ENCODE assay signal across 9 cellular contexts in genomic region chr4:88791274-88791673, GRCh38.
DNase-seq lines count a peak whose midpoint lies in the region; ATAC-seq, FAIRE-seq and TF ChIP-seq lines count a peak whose summit lies in the region.
"Had no signal": no experiment of that assay in that cellular context is flagged by ENCODE, and none has a peak within 500 bp of the region (broad histone marks: within the 10 kb centered on the region; RNA-seq: fewer than 3 reads in every experiment).

No MANE protein-coding gene starts in this region.

- H3K27me3 Mint-ChIP-seq in CD8-positive, alpha-beta T cell (ENCODE audit: low read depth) = no peaks in the 10 kb centered on the region

- intact Hi-C loops in HepG2 (cut with micrococcal nuclease; ENCODE audit: unreplicated experiment) = loop anchor here (1.0 kb wide), 1 partner anchor 85 kb away; no protein-coding TSS in a partner anchor
- intact Hi-C loops in CD8-positive, alpha-beta T cell (cut with DNase I, micrococcal nuclease) = loop anchor here in 1 of 2 experiments (1.0 kb wide), 1 partner anchor 252 kb away; no protein-coding TSS in a partner anchor

- H3K4me3 ChIP-seq in DND-41 (ENCODE audit: low read depth in 1 of 2, low read length in 2 of 2) (no peak overlapping the region), HepG2 (replicated peaks in 1 of 3; ENCODE audit: insufficient read depth in 1 of 3, low read depth in 2 of 3, low read length in 3 of 3) (no peak overlapping the region), upper lobe of left lung (no peak overlapping the region)
- no peak overlapping the region for H3K4me3 ChIP-seq in CD8-positive, alpha-beta T cell (ENCODE audit: low read depth, low read length)
- H3K4me3 ChIP-seq: stomach had no signal

- no peaks in the 10 kb centered on the region for H3K36me3 Mint-ChIP-seq in CD8-positive, alpha-beta T cell

- 84% methylated on average over 1 of the region's 1 CpG for WGBS in HepG2 (ENCODE audit: low lambda C conversion rate)
- WGBS in upper lobe of left lung, 2 donors = 61 to 65% methylated on average over 1 of the region's 1 CpG

- H3K27ac ChIP-seq in DND-41 (ENCODE audit: low read length) = no peak overlapping the region
- no peak overlapping the region for H3K27ac ChIP-seq in HepG2 (ENCODE audit: extremely low read length, insufficient read depth, low read length)
- H3K27ac ChIP-seq in CD8-positive, alpha-beta T cell (ENCODE audit: low read depth, low read length) = no peak overlapping the region
- no peak overlapping the region for H3K27ac ChIP-seq in upper lobe of left lung
- H3K27ac ChIP-seq: stomach had no signal

- DNase-seq in DND-41 (no peak), Kasumi-1 (lab: John Stamatoyannopoulos, UW) (peak; percentile 37 to 57), astrocyte of the hippocampus (ENCODE audit: low read depth, low spot score) (peak; percentile 60), HepG2 (ENCODE audit: low spot score) (peak; percentile 14), upper lobe of left lung (no peak)
- DNase-seq in CD8-positive, alpha-beta T cell = no peak
- DNase-seq: stomach had no signal

- H3K9ac ChIP-seq in DND-41 (ENCODE audit: low read depth, low read length) = no peak overlapping the region
- no peak overlapping the region for H3K9ac ChIP-seq in HepG2 (ENCODE audit: insufficient read depth, low read depth, low read length)

- no peaks in the 10 kb centered on the region for H4K20me1 ChIP-seq in DND-41 (ENCODE audit: insufficient read depth, low read length)
- peaks cover 13% of the 10 kb centered on the region; the same call in 1 of the 2 replicates for H4K20me1 ChIP-seq in HepG2 (ENCODE audit: insufficient read depth, low read length)

- TF ChIP-seq CTCF in DND-41 (IDR thresholded peaks at IDR 0.05; ENCODE audit: borderline replicate concordance, extremely low read depth, low read length, poor library complexity, severe bottlenecking) (peak; percentile 27), HepG2 (CRISPR knock-in tag; IDR thresholded peaks at IDR 0.05) (peak; percentile 27), upper lobe of left lung (IDR thresholded peaks at IDR 0.05) (peak in 1 of 6 experiments; percentile 9)
- no peak for TF ChIP-seq CTCF in CD8-positive, alpha-beta T cell (IDR thresholded peaks at IDR 0.05)

- no peak overlapping the region for H3K4me3 Mint-ChIP-seq in CD8-positive, alpha-beta T cell

- H2AFZ ChIP-seq in DND-41 (ENCODE audit: low read depth, low read length) (no peak overlapping the region), HepG2 (ENCODE audit: low read length) (no peak overlapping the region)

- in situ Hi-C loops in HepG2 (cut with HindIII; ENCODE audit: extremely low pct_ligation_motif_present, low pct_unique_long_range_greater_than_20kb) = loop anchor here (5.0 kb wide), 1 partner anchor 84 kb away; no protein-coding TSS in a partner anchor

- H3K9me3 ChIP-seq in DND-41 (ENCODE audit: insufficient read depth, low read length, severe bottlenecking) (no peaks in the 10 kb centered on the region), HepG2 (ENCODE audit: low read length) (no peaks in the 10 kb centered on the region), upper lobe of left lung (no peaks in the 10 kb centered on the region)
- no peaks in the 10 kb centered on the region for H3K9me3 ChIP-seq in CD8-positive, alpha-beta T cell (ENCODE audit: low read length)
- H3K9me3 ChIP-seq: stomach had no signal

- H3K36me3 ChIP-seq in DND-41 (ENCODE audit: insufficient read depth, low read length) (no peaks in the 10 kb centered on the region), HepG2 (replicated peaks in 1 of 2; ENCODE audit: control insufficient read depth in 1 of 2, insufficient read depth in 2 of 2, low read length in 2 of 2) (peaks cover 3 to 16% of the 10 kb centered on the region in 2 experiments), upper lobe of left lung (peaks cover 3 to 23% (median 4%) of the 10 kb centered on the region in 4 donors)
- H3K36me3 ChIP-seq in CD8-positive, alpha-beta T cell (ENCODE audit: insufficient read depth, low read length) = no peaks in the 10 kb centered on the region

- no peak overlapping the region for H3K27ac Mint-ChIP-seq in CD8-positive, alpha-beta T cell

- POLR2A ChIA-PET in HepG2 (lab: Yijun Ruan, JAX) = no interaction called here
- POLR2A ChIA-PET in CD8-positive, alpha-beta T cell (lab: Charles Lee) = no interaction called here

- no peaks in the 10 kb centered on the region for H3K27me3 ChIP-seq in DND-41 (ENCODE audit: insufficient read depth, low read length, poor library complexity)
- no peaks in the 10 kb centered on the region for H3K27me3 ChIP-seq in HepG2 (ENCODE audit: control insufficient read depth in 1 of 2, insufficient read depth in 2 of 2, low read length in 2 of 2)
- H3K27me3 ChIP-seq in CD8-positive, alpha-beta T cell (ENCODE audit: insufficient read depth, low read length) = no peaks in the 10 kb centered on the region
- no peaks in the 10 kb centered on the region for H3K27me3 ChIP-seq in upper lobe of left lung
- H3K27me3 ChIP-seq: stomach had no signal

- no TSS peak for BruUV-seq in HepG2 (replicated peaks; lab: Mats Ljungman, UMichigan)

- TF ChIP-seq RAD21 in HepG2 (CRISPR knock-in tag; IDR thresholded peaks at IDR 0.05) = no peak

- CTCF ChIA-PET in HepG2 (lab: Yijun Ruan, JAX; ENCODE audit: low intra/inter-chr PET ratio, low total read pairs) = interaction anchor here (0.7 kb wide), 1 partner anchor 118 kb away, joined by 3 read pairs; no protein-coding TSS in a partner anchor
- CTCF ChIA-PET in CD8-positive, alpha-beta T cell (lab: Charles Lee) = interaction anchor here (0.9 to 3.3 kb wide), 2 partner anchors 251 to 257 kb away, joined by 3 to 15 read pairs; no protein-coding TSS in a partner anchor

- H3K79me2 ChIP-seq in DND-41 (ENCODE audit: insufficient read depth, low read length) (no peaks in the 10 kb centered on the region), HepG2 (ENCODE audit: insufficient read depth, low read length) (no peaks in the 10 kb centered on the region)

- H3K4me2 ChIP-seq in DND-41 (ENCODE audit: insufficient read depth, low read length) (no peak overlapping the region), HepG2 (ENCODE audit: low read depth, low read length) (no peak overlapping the region)

- FAIRE-seq in HepG2 (lab: Jason Lieb, UNC) = no peak

- TF ChIP-seq EP300 in HepG2 (IDR thresholded peaks at IDR 0.05; ENCODE audit: low read depth in 2 of 2, low read length in 2 of 2) (no peak), HepG2 (CRISPR knock-in tag; IDR thresholded peaks at IDR 0.05; ENCODE audit: borderline replicate concordance) (no peak), upper lobe of left lung (IDR thresholded peaks at IDR 0.05) (no peak)

- ATAC-seq in DND-41 (ENCODE audit: insufficient read depth, low read depth) = peak; percentile 33; the same call in 1 of the 3 replicates
- ATAC-seq in HepG2 = no peak
- no peak for ATAC-seq in GM18520 (IDR thresholded peaks at IDR 0.05; ENCODE audit: unreplicated experiment)
- ATAC-seq in GM21786 (IDR thresholded peaks at IDR 0.05; ENCODE audit: unreplicated experiment) = no peak
- no peak for ATAC-seq in CD8-positive, alpha-beta T cell
- no peak for ATAC-seq in upper lobe of left lung (ENCODE audit: low FRiP score in 2 of 2)

- H3K9me3 Mint-ChIP-seq in CD8-positive, alpha-beta T cell = no peaks in the 10 kb centered on the region

- TF ChIP-seq POLR2A in HepG2 (IDR thresholded peaks at IDR 0.05; ENCODE audit: insufficient read depth in 1 of 2, low read depth in 2 of 2, low read length in 2 of 2) = no peak
- no peak for TF ChIP-seq POLR2A in upper lobe of left lung (IDR thresholded peaks at IDR 0.05)

- H3K4me1 Mint-ChIP-seq in CD8-positive, alpha-beta T cell (ENCODE audit: low read depth) = no peaks in the 10 kb centered on the region

- no peaks in the 10 kb centered on the region for H3K4me1 ChIP-seq in DND-41 (ENCODE audit: insufficient read depth, low read length)
- no peaks in the 10 kb centered on the region for H3K4me1 ChIP-seq in HepG2 (ENCODE audit: insufficient read depth, low read length)
- H3K4me1 ChIP-seq in CD8-positive, alpha-beta T cell (ENCODE audit: insufficient read depth, low read length) = no peaks in the 10 kb centered on the region
- peaks cover 0 to 15% (median 6%) of the 10 kb centered on the region in 4 donors for H3K4me1 ChIP-seq in upper lobe of left lung

TF ChIP-seq in HepG2, 621 proteins besides CTCF, POLR2A, EP300 and RAD21:
- TF ChIP-seq ZNF639 (CRISPR knock-in tag; conservative IDR thresholded peaks at IDR 0.05) (no peak), STAG1 (CRISPR knock-in tag; IDR thresholded peaks at IDR 0.05) (peak; percentile 58)

Comparison
In these comparisons a context has a peak if more than half of its experiments do, and no peak if none do; other contexts are left out.
1. DNase-seq: peak in Kasumi-1 (2 of 2), astrocyte of the hippocampus (single experiment) and HepG2 (single experiment); none in DND-41 (single experiment), CD8-positive, alpha-beta T cell (0 of 7) and upper lobe of left lung (0 of 2).